Comparison of ENCODE assay signal across 7 cellular contexts in the genomic region with DNA sequence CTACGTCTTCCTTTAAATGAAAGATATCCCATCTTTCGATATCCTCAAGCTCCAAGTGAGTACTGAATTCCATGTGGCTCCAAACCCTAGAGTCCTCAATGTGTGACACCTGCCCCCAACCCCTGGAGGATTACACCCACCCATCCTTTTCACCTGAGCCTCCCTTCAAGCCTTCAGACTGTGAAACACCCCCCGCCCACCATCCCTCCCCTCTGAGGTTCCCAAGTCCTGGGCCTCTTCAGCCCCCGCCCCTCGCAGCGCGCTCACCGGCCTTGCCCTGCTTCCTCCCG. TPM values are rescaled to one million over a fixed set of nuclear protein-coding genes. Genes with fewer than 3 reads are reported as not detected.
A peak's percentile ranks its signal among the peaks of the same experiment; 100 is the strongest.
DNase-seq lines count a peak whose midpoint lies in the region; ATAC-seq and TF ChIP-seq lines count a peak whose summit lies in the region.

No MANE protein-coding gene starts in this region.

- H3K27ac Mint-ChIP-seq in WTC11, result peak overlapping the region; percentile 84; the same call in 1 of the 2 replicates

- peaks cover 37% of the 10 kb centered on the region for H3K4me1 Mint-ChIP-seq in WTC11

- H3K27ac ChIP-seq in skeletal muscle tissue (ENCODE audit: low read depth, low read length), result peak overlapping the region; percentile 94

- DNase-seq in WTC11 (ENCODE audit: low spot score), result no peak
- DNase-seq in fibroblast of villous mesenchyme (ENCODE audit: low read depth), result no peak
- DNase-seq in H4 (ENCODE audit: low spot score), result no peak
- no peak for DNase-seq in NCI-H2107 (lab: John Stamatoyannopoulos, UW)

- CTCF ChIA-PET in WTC11 (lab: Charles Lee), result interaction anchor here (0.7 to 4.1 kb wide), 12 partner anchors 11 to 212 kb away, joined by 3 to 33 read pairs (median 7); partner anchors contain the start of genes FLAD1, KRTCAP2, LENEP and PMVK

- POLR2A ChIA-PET in WTC11 (lab: Charles Lee), result interaction anchor here (0.6 to 3.2 kb wide), 7 partner anchors 9 to 162 kb away, joined by 3 to 26 read pairs (median 8); partner anchors contain the start of genes FLAD1 and SHC1

- H3K27me3 ChIP-seq in skeletal muscle tissue (ENCODE audit: control insufficient read depth in 3 of 3, insufficient read depth in 3 of 3, low read length in 3 of 3), result no peaks in the 10 kb centered on the region

- peak overlapping the region; percentile 93 for H3K4me3 Mint-ChIP-seq in WTC11

- H3K9me3 Mint-ChIP-seq in WTC11, result no peaks in the 10 kb centered on the region

- peak; percentile 20 for ATAC-seq in HG02943 (IDR thresholded peaks at IDR 0.05; ENCODE audit: low read depth, unreplicated experiment)
- peak; percentile 69 for ATAC-seq in WTC11
- no peak for ATAC-seq in GM18519 (IDR thresholded peaks at IDR 0.05; ENCODE audit: low FRiP score, unreplicated experiment)

- TF ChIP-seq CTCF in WTC11 (IDR thresholded peaks at IDR 0.05) (no peak), fibroblast of villous mesenchyme (IDR thresholded peaks at IDR 0.05; ENCODE audit: insufficient read depth, low read depth, low read length) (no peak)

- H3K4me1 ChIP-seq in skeletal muscle tissue (ENCODE audit: control insufficient read depth in 3 of 3, insufficient read depth in 3 of 3, low read length in 3 of 3), result peaks cover 48 to 60% (median 48%) of the 10 kb centered on the region in 3 donors

- peak overlapping the region; percentile 89 to 99 (median 95) for H3K9ac ChIP-seq in skeletal muscle tissue (ENCODE audit: low read depth in 1 of 3, low read length in 3 of 3)

- H3K27me3 Mint-ChIP-seq in WTC11 (ENCODE audit: low read depth), result no peaks in the 10 kb centered on the region

- H3K4me3 ChIP-seq in fibroblast of villous mesenchyme (ENCODE audit: low read depth, low read length), result peak overlapping the region; percentile 73
- peak overlapping the region; percentile 87 to 90 (median 90) for H3K4me3 ChIP-seq in skeletal muscle tissue (ENCODE audit: low read length in 3 of 3)

- no peaks in the 10 kb centered on the region for H3K9me3 ChIP-seq in skeletal muscle tissue (ENCODE audit: control insufficient read depth in 3 of 3, low read length in 3 of 3)

- peaks cover 34 to 49% (median 36%) of the 10 kb centered on the region in 3 donors for H3K36me3 ChIP-seq in skeletal muscle tissue (ENCODE audit: control insufficient read depth in 3 of 3, insufficient read depth in 3 of 3, low read length in 3 of 3)

- H3K36me3 Mint-ChIP-seq in WTC11, result peaks cover 39% of the 10 kb centered on the region

TF ChIP-seq in WTC11, 78 proteins besides CTCF, POLR2A, EP300 and RAD21:
- TF ChIP-seq CBFB (CRISPR knock-in tag; IDR thresholded peaks at IDR 0.05; ENCODE audit: low read depth) (no peak), TEAD4 (CRISPR knock-in tag; IDR thresholded peaks at IDR 0.05) (no peak)

RNA-seq across cellular contexts. Expression of gene PYGO2, which starts 0.4 kb away (rescaled TPM):
- total RNA-seq in WTC11 (2021) (37.4 to 38.8 TPM (median 38.0 TPM) in 3 replicates), fibroblast of villous mesenchyme (26.7 and 28.9 TPM in 2 replicates), skeletal muscle tissue (16.2 TPM)
- 18.0 TPM in 2 replicates for total RNA-seq in H4 (2014; rRNA removed; shearing (Covaris generic))

RNA-seq across cellular contexts. Expression of gene PBXIP1, which starts 5.3 kb away (rescaled TPM):
- total RNA-seq in WTC11 (2021), result 26.5 to 30.7 TPM (median 28.4 TPM) in 3 replicates
- 52.2 and 54.1 TPM in 2 replicates for total RNA-seq in fibroblast of villous mesenchyme
- total RNA-seq in skeletal muscle tissue, result 190 TPM
- total RNA-seq in H4 (2014; rRNA removed; shearing (Covaris generic)), result 22.8 and 31.2 TPM in 2 replicates

RNA-seq across cellular contexts. Expression of gene SHC1, which starts 9.4 kb away (rescaled TPM):
- total RNA-seq in WTC11 (2021), result 180 to 199 TPM (median 180 TPM) in 3 replicates
- 255 and 330 TPM in 2 replicates for total RNA-seq in fibroblast of villous mesenchyme
- total RNA-seq in skeletal muscle tissue, result 36.0 TPM
- total RNA-seq in H4 (2014; rRNA removed; shearing (Covaris generic)), result 163 and 170 TPM in 2 replicates

RNA-seq across cellular contexts. Expression of gene CKS1B, which starts 13.3 kb away (rescaled TPM):
- total RNA-seq in WTC11 (2021) (258 to 301 TPM (median 278 TPM) in 3 replicates), fibroblast of villous mesenchyme (57.7 and 68.2 TPM in 2 replicates), skeletal muscle tissue (31.8 TPM)
- total RNA-seq in H4 (2014; rRNA removed; shearing (Covaris generic)), result 170 and 248 TPM in 2 replicates

RNA-seq across cellular contexts. Expression of gene FLAD1, which starts 22.0 kb away (rescaled TPM):
- total RNA-seq in WTC11 (2021) (71.1 to 88.3 TPM (median 71.2 TPM) in 3 replicates), fibroblast of villous mesenchyme (22.9 and 24.2 TPM in 2 replicates), skeletal muscle tissue (16.2 TPM)
- total RNA-seq in H4 (2014; rRNA removed; shearing (Covaris generic)), result 31.4 and 37.9 TPM in 2 replicates
